ENCODE assay signal across 8 cellular contexts in the genomic region with DNA sequence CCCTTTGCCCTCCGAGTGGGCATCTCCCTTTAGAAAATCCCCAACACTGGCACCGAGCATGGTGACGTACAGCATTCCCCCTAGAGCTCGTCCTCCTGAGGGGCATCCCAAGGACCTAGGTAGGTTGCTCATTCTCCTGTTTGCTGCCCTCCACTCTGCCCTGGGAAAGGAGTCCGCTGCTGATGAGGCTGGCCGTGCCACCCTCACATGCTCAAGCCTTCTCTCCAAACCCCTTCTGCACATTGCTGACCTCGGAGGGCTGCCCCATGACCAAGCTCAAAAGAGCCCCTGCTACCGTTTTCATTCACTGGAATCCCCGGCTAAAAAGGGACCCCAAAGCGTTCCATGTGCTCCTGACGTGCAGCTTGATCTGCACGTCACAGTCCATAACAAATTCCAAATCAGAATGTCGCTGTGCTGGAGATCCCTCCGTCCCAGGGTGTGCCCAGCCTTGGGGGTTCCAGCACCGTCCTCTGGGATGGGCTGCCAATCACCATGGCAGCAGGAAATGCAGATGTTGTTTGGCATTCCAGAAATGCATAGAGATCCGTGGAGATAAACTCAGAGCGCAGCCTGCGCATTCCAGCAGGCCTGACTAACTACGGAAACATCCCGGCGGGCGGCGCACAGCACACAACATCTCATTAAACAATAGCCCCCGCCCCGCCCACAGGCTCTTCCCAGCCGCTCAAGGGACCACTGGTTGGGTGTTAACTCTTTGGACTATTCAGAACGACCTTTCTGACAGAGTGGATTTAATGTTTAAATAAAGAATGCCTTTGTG. TPM values are rescaled to one million over a fixed set of nuclear protein-coding genes. Genes with fewer than 3 reads are reported as not detected.
DNase-seq lines count a peak whose midpoint lies in the region; ATAC-seq and TF ChIP-seq lines count a peak whose summit lies in the region.

No MANE protein-coding gene starts in this region.

- H2AFZ ChIP-seq in neural progenitor cell (replicated peaks), result no peak overlapping the region

- H3K27me3 ChIP-seq in Peyer's patch (no peaks in the 10 kb centered on the region), neural progenitor cell (peaks cover 10% of the 10 kb centered on the region)

- no peaks in the 10 kb centered on the region for H3K36me3 Mint-ChIP-seq in neural progenitor cell

- peak; percentile 24 for DNase-seq in DMS114 treated with DMSO at 0.1 percent for 48 hours (lab: John Stamatoyannopoulos, UW; ENCODE audit: unreplicated experiment)
- peak in 2 of 3 donors; percentile 49 to 51 for DNase-seq in Peyer's patch
- peak; percentile 97 for DNase-seq in fibroblast of pulmonary artery (ENCODE audit: low read depth)
- peak; percentile 96 for DNase-seq in neural progenitor cell (ENCODE audit: low spot score)
- no peak for DNase-seq in HUDEP-2 (lab: John Stamatoyannopoulos, UW; ENCODE audit: unreplicated experiment in 76 of 76)
- no peak for DNase-seq in effector CD8-positive, alpha-beta T cell (lab: John Stamatoyannopoulos, UW)

- H3K4me3 ChIP-seq in Peyer's patch (no peak overlapping the region), fibroblast of pulmonary artery (replicated peaks; ENCODE audit: low read depth, low read length) (peak overlapping the region; percentile 10), neural progenitor cell (peak overlapping the region; percentile 10)

- peaks cover 39% of the 10 kb centered on the region for H3K4me1 Mint-ChIP-seq in neural progenitor cell

- H3K27ac ChIP-seq in Peyer's patch (no peak overlapping the region), neural progenitor cell (no peak overlapping the region)

- peak overlapping the region; percentile 98 for H3K27ac Mint-ChIP-seq in neural progenitor cell

- H3K4me3 Mint-ChIP-seq in neural progenitor cell, result peak overlapping the region; percentile 82

- H3K36me3 ChIP-seq in Peyer's patch (peaks cover 0 to 5% (median 0%) of the 10 kb centered on the region in 3 donors), neural progenitor cell (no peaks in the 10 kb centered on the region)

- TF ChIP-seq POLR2A in Peyer's patch (IDR thresholded peaks at IDR 0.05), result no peak

- H3K9ac ChIP-seq in neural progenitor cell, result no peak overlapping the region

- H3K27me3 Mint-ChIP-seq in neural progenitor cell (ENCODE audit: insufficient read depth, low read depth), result peaks cover 7% of the 10 kb centered on the region

- TF ChIP-seq CTCF in Peyer's patch (IDR thresholded peaks at IDR 0.05) (no peak), fibroblast of pulmonary artery (IDR thresholded peaks at IDR 0.05; ENCODE audit: low read length, missing control alignments) (no peak), neural progenitor cell (IDR thresholded peaks at IDR 0.05) (no peak)

- H3K79me2 ChIP-seq in neural progenitor cell (ENCODE audit: low read depth), result no peaks in the 10 kb centered on the region

- H3K9me3 Mint-ChIP-seq in neural progenitor cell, result no peaks in the 10 kb centered on the region

- H3K4me2 ChIP-seq in neural progenitor cell, result peak overlapping the region; percentile 56

- H3K9me3 ChIP-seq in Peyer's patch (no peaks in the 10 kb centered on the region), neural progenitor cell (ENCODE audit: low read depth) (no peaks in the 10 kb centered on the region)

- no peaks in the 10 kb centered on the region for H4K20me1 ChIP-seq in neural progenitor cell (ENCODE audit: low read depth)

- H3F3A ChIP-seq in neural progenitor cell (ENCODE audit: low read depth), result peaks cover 8% of the 10 kb centered on the region

- no peak for ATAC-seq in GM18498 (IDR thresholded peaks at IDR 0.05; ENCODE audit: unreplicated experiment)
- ATAC-seq in HG03280 (IDR thresholded peaks at IDR 0.05; ENCODE audit: unreplicated experiment), result no peak

- peaks cover 0 to 9% (median 1%) of the 10 kb centered on the region in 4 donors for H3K4me1 ChIP-seq in Peyer's patch
- peaks cover 22% of the 10 kb centered on the region for H3K4me1 ChIP-seq in neural progenitor cell

RNA-seq across cellular contexts. Expression of gene GNB1L, which starts 26.3 kb away (rescaled TPM):
- total RNA-seq in Peyer's patch, result 1 to 10 TPM; 3.1 to 6.6 (median 4.9) TPM
- total RNA-seq in neural progenitor cell (ENCODE audit: low replicate concordance), result 3.0 and 11.6 TPM in 2 replicates

RNA-seq across cellular contexts. Expression of gene RTL10, which starts 26.3 kb away (rescaled TPM):
- 10 to 100 TPM in 3 of 4 donors, 1 to 10 TPM in 1; 2.5 to 26.1 (median 22.8) TPM for total RNA-seq in Peyer's patch
- total RNA-seq in neural progenitor cell (ENCODE audit: low replicate concordance), result 7.3 and 16.3 TPM in 2 replicates

Comparison
In these comparisons a context has a peak if more than half of its experiments do, and no peak if none do; other contexts are left out.
1. DNase-seq: peak in DMS114 treated with DMSO at 0.1 percent for 48 hours (single experiment), Peyer's patch (2 of 3), fibroblast of pulmonary artery (single experiment) and neural progenitor cell (single experiment); none in HUDEP-2 (0 of 76) and effector CD8-positive, alpha-beta T cell (single experiment).
2. H3K4me3 ChIP-seq: peak in fibroblast of pulmonary artery (single experiment) and neural progenitor cell (single experiment); none in Peyer's patch (0 of 4).